ENCODE assay signal across 3 cellular contexts in genomic region chr6:150894191-150894744, GRCh38.
TF ChIP-seq lines count a peak whose summit lies in the region.

No MANE protein-coding gene starts in this region.

TF ChIP-seq in SK-N-SH, 30 proteins besides CTCF, POLR2A, EP300 and RAD21 (continues in another document):
- no peak for TF ChIP-seq RFX5 (IDR thresholded peaks at IDR 0.05; ENCODE audit: low read length)
- no peak for TF ChIP-seq REST (IDR thresholded peaks at IDR 0.05; ENCODE audit: low read depth, low read length)
- TF ChIP-seq, protein P1, sequence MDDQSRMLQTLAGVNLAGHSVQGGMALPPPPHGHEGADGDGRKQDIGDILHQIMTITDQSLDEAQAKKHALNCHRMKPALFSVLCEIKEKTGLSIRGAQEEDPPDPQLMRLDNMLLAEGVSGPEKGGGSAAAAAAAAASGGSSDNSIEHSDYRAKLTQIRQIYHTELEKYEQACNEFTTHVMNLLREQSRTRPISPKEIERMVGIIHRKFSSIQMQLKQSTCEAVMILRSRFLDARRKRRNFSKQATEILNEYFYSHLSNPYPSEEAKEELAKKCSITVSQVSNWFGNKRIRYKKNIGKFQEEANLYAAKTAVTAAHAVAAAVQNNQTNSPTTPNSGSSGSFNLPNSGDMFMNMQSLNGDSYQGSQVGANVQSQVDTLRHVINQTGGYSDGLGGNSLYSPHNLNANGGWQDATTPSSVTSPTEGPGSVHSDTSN (IDR thresholded peaks at IDR 0.05) = no peak
- no peak for TF ChIP-seq FOXM1 (IDR thresholded peaks at IDR 0.05; ENCODE audit: low read depth)
- no peak for TF ChIP-seq RXRA (IDR thresholded peaks at IDR 0.05; ENCODE audit: borderline replicate concordance, low read depth)
- no peak for TF ChIP-seq FOSL2 (IDR thresholded peaks at IDR 0.05; ENCODE audit: borderline replicate concordance, low read depth)
- TF ChIP-seq, protein P2, sequence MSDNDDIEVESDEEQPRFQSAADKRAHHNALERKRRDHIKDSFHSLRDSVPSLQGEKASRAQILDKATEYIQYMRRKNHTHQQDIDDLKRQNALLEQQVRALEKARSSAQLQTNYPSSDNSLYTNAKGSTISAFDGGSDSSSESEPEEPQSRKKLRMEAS (IDR thresholded peaks at IDR 0.05; ENCODE audit: low read depth) = no peak
- TF ChIP-seq CHD2 (IDR thresholded peaks at IDR 0.05; ENCODE audit: low read length, partially characterized antibody) = no peak
- no peak for TF ChIP-seq YY1 (IDR thresholded peaks at IDR 0.05; ENCODE audit: low read depth)
- no peak for TF ChIP-seq SMC3 (IDR thresholded peaks at IDR 0.05; ENCODE audit: low read depth, low read length)
- no peak for TF ChIP-seq GATA2 (CRISPR knock-in tag; IDR thresholded peaks at IDR 0.05)
- TF ChIP-seq RCOR1 (IDR thresholded peaks at IDR 0.05; ENCODE audit: low read length) = no peak
- TF ChIP-seq FOXJ3 (CRISPR knock-in tag; IDR thresholded peaks at IDR 0.05) = no peak
- TF ChIP-seq GABPA (IDR thresholded peaks at IDR 0.05; ENCODE audit: low read depth) = no peak

TF ChIP-seq in SK-N-SH treated with all-trans-retinoic acid at 6 μM for 48 hours, 23 proteins besides CTCF, POLR2A, EP300 and RAD21:
- TF ChIP-seq TOX (CRISPR knock-in tag; IDR thresholded peaks at IDR 0.05; ENCODE audit: borderline replicate concordance) = no peak
- no peak for TF ChIP-seq ESRRG (CRISPR knock-in tag; IDR thresholded peaks at IDR 0.05)
- TF ChIP-seq, protein P3, sequence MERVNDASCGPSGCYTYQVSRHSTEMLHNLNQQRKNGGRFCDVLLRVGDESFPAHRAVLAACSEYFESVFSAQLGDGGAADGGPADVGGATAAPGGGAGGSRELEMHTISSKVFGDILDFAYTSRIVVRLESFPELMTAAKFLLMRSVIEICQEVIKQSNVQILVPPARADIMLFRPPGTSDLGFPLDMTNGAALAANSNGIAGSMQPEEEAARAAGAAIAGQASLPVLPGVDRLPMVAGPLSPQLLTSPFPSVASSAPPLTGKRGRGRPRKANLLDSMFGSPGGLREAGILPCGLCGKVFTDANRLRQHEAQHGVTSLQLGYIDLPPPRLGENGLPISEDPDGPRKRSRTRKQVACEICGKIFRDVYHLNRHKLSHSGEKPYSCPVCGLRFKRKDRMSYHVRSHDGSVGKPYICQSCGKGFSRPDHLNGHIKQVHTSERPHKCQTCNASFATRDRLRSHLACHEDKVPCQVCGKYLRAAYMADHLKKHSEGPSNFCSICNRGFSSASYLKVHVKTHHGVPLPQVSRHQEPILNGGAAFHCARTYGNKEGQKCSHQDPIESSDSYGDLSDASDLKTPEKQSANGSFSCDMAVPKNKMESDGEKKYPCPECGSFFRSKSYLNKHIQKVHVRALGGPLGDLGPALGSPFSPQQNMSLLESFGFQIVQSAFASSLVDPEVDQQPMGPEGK (CRISPR knock-in tag; IDR thresholded peaks at IDR 0.05; ENCODE audit: borderline replicate concordance) = no peak
- no peak for TF ChIP-seq CSDC2 (CRISPR knock-in tag; IDR thresholded peaks at IDR 0.05)
- no peak for TF ChIP-seq CREB5 (CRISPR knock-in tag; IDR thresholded peaks at IDR 0.05; ENCODE audit: low read depth)
- no peak for TF ChIP-seq ZNF8 (CRISPR knock-in tag; IDR thresholded peaks at IDR 0.05)
- TF ChIP-seq TSHZ2 (CRISPR knock-in tag; IDR thresholded peaks at IDR 0.05) = no peak
- no peak for TF ChIP-seq ZNF565 (CRISPR knock-in tag; conservative IDR thresholded peaks at IDR 0.05; ENCODE audit: low read depth)
- TF ChIP-seq PPARA (CRISPR knock-in tag; IDR thresholded peaks at IDR 0.05; ENCODE audit: borderline replicate concordance) = no peak
- TF ChIP-seq GLIS3 (CRISPR knock-in tag; IDR thresholded peaks at IDR 0.05) = no peak
- no peak for TF ChIP-seq ARNTL (CRISPR knock-in tag; IDR thresholded peaks at IDR 0.05; ENCODE audit: borderline replicate concordance, low read depth)
- TF ChIP-seq POU6F1 (CRISPR knock-in tag; IDR thresholded peaks at IDR 0.05; ENCODE audit: borderline replicate concordance, low read depth) = no peak
- TF ChIP-seq SNAI2 (CRISPR knock-in tag; IDR thresholded peaks at IDR 0.05) = no peak
- no peak for TF ChIP-seq ISL1 (CRISPR knock-in tag; IDR thresholded peaks at IDR 0.05)
- no peak for TF ChIP-seq BACH2 (CRISPR knock-in tag; IDR thresholded peaks at IDR 0.05; ENCODE audit: borderline replicate concordance)

TF ChIP-seq in GM12878, 131 proteins besides CTCF, POLR2A, EP300 and RAD21:
- TF ChIP-seq BHLHE40 (IDR thresholded peaks at IDR 0.05; ENCODE audit: borderline replicate concordance in 1 of 2, low read depth in 2 of 2, low read length in 1 of 2) = no peak
- no peak for TF ChIP-seq ZBTB11 (CRISPR knock-in tag; IDR thresholded peaks at IDR 0.05)
- TF ChIP-seq NFIC (IDR thresholded peaks at IDR 0.05; ENCODE audit: low read depth, low read length) = no peak
